ENCODE assay signal across 21 cellular contexts in the genomic region with DNA sequence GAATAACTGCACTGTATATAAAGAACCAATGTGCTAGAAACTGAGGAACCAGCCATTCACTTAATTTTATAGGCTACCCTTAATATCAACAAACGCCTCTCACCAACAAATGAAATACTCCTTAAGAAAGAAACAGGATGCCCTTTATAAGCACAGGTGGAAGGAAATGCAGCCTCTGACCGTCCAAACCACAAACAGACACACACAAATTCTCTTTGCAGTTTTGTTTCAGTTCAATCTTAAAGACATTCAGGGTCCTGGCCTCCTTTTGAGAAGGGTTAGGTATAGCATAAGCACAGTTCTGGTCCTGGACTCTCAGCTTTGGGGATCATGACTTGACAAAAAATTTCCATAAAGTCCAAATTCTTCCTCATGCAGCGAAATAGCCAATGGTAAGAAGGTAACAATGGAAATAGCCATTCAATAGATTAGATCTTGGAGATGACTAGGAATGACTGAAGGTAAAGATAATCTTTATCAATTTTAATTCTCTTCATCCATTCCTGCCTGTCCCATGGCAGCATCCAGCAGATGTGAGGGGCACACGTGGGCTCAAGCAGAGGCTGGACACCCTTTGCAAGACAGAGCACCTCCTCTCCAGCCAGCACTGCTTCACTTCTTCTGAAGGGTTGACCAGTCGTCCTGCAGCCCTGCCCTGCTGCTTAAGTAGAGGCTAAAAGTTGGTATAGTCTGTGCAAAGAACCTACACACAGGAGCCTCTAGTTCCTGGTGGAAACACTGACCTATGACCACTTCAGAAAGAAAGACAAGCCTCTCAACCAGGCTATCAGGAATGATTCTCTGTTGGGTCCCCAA.
DNase-seq lines count a peak whose midpoint lies in the region; ATAC-seq, FAIRE-seq and TF ChIP-seq lines count a peak whose summit lies in the region.
"Had no signal": no experiment of that assay in that cellular context is flagged by ENCODE, and none has a peak within 500 bp of the region (broad histone marks: within the 10 kb centered on the region; RNA-seq: fewer than 3 reads in every experiment).

No MANE protein-coding gene starts in this region.

- 9% methylated on average over 4 of the region's 5 CpGs for WGBS in HepG2 (ENCODE audit: low lambda C conversion rate)
- WGBS in right lobe of liver (ENCODE audit: insufficient coverage, low coverage, low lambda C conversion rate, missing lambda C conversion rate): 53% methylated on average over 5 of the region's 5 CpGs

- H3K9ac ChIP-seq in HepG2 (ENCODE audit: insufficient read depth, low read depth, low read length): no peak overlapping the region

- no peaks in the 10 kb centered on the region for H3K4me1 Mint-ChIP-seq in chondrocyte (ENCODE audit: low read depth)

- no peak for FAIRE-seq in HepG2 (lab: Jason Lieb, UNC)
- FAIRE-seq: A204.1 had no signal

- H3K79me2 ChIP-seq in HepG2 (ENCODE audit: insufficient read depth, low read length): no peaks in the 10 kb centered on the region

- POLR2A ChIA-PET in HepG2 (lab: Yijun Ruan, JAX): no interaction called here

- no peak overlapping the region for H3K4me2 ChIP-seq in HepG2 (ENCODE audit: low read depth, low read length)

- H3K4me3 ChIP-seq in HepG2 (replicated peaks in 1 of 3; ENCODE audit: insufficient read depth in 1 of 3, low read depth in 2 of 3, low read length in 3 of 3) (no peak overlapping the region), right lobe of liver (no peak overlapping the region)

- BruUV-seq in HepG2 (replicated peaks; lab: Mats Ljungman, UMichigan): no TSS peak

- no peaks in the 10 kb centered on the region for H4K20me1 ChIP-seq in HepG2 (ENCODE audit: insufficient read depth, low read length)

- ATAC-seq in HepG2 (no peak), right lobe of liver (no peak), HG02884 (IDR thresholded peaks at IDR 0.05; ENCODE audit: unreplicated experiment) (peak; percentile 62), foreskin keratinocyte (no peak)
- ATAC-seq: HCT116 had no signal

- TF ChIP-seq EP300 in HepG2 (IDR thresholded peaks at IDR 0.05; ENCODE audit: low read depth in 2 of 2, low read length in 2 of 2) (no peak), HepG2 (CRISPR knock-in tag; IDR thresholded peaks at IDR 0.05; ENCODE audit: borderline replicate concordance) (no peak)

- CTCF ChIA-PET in HepG2 (lab: Yijun Ruan, JAX; ENCODE audit: low intra/inter-chr PET ratio, low total read pairs): no interaction called here

- no peaks in the 10 kb centered on the region for H3K9me3 ChIP-seq in HepG2 (ENCODE audit: low read length)
- H3K9me3 ChIP-seq in right lobe of liver: no peaks in the 10 kb centered on the region

- no peak overlapping the region for H3K27ac Mint-ChIP-seq in chondrocyte (ENCODE audit: unreplicated experiment)
- H3K27ac Mint-ChIP-seq: CD4-positive, CD25-positive, alpha-beta regulatory T cell had no signal

- in situ Hi-C loops in HepG2 (cut with HindIII; ENCODE audit: extremely low pct_ligation_motif_present, low pct_unique_long_range_greater_than_20kb): no loop called here

- no peak overlapping the region for H3K4me3 Mint-ChIP-seq in chondrocyte (ENCODE audit: unreplicated experiment)
- H3K4me3 Mint-ChIP-seq: CD4-positive, CD25-positive, alpha-beta regulatory T cell; neural crest cell had no signal

- TF ChIP-seq RAD21 in HepG2 (CRISPR knock-in tag; IDR thresholded peaks at IDR 0.05): no peak

- no peaks in the 10 kb centered on the region for H3K36me3 ChIP-seq in HepG2 (replicated peaks in 1 of 2; ENCODE audit: control insufficient read depth in 1 of 2, insufficient read depth in 2 of 2, low read length in 2 of 2)
- no peaks in the 10 kb centered on the region for H3K36me3 ChIP-seq in right lobe of liver

- H3K27me3 Mint-ChIP-seq in chondrocyte (ENCODE audit: low read depth): peaks cover 4% of the 10 kb centered on the region

- H3K27me3 ChIP-seq in HepG2 (ENCODE audit: control insufficient read depth in 1 of 2, insufficient read depth in 2 of 2, low read length in 2 of 2): no peaks in the 10 kb centered on the region
- no peaks in the 10 kb centered on the region for H3K27me3 ChIP-seq in right lobe of liver
- H3K27me3 ChIP-seq in foreskin keratinocyte: no peaks in the 10 kb centered on the region

- H3K9me3 Mint-ChIP-seq in chondrocyte (ENCODE audit: low read depth): peaks cover 6% of the 10 kb centered on the region

- no peak overlapping the region for H2AFZ ChIP-seq in HepG2 (ENCODE audit: low read length)

- TF ChIP-seq CTCF in HepG2 (CRISPR knock-in tag; IDR thresholded peaks at IDR 0.05): no peak
- TF ChIP-seq CTCF in right lobe of liver (IDR thresholded peaks at IDR 0.05): no peak
- TF ChIP-seq CTCF in chondrocyte (IDR thresholded peaks at IDR 0.05): no peak
- no peak for TF ChIP-seq CTCF in foreskin keratinocyte (conservative IDR thresholded peaks at IDR 0.05)

- no peak for TF ChIP-seq POLR2A in HepG2 (IDR thresholded peaks at IDR 0.05; ENCODE audit: insufficient read depth in 1 of 2, low read depth in 2 of 2, low read length in 2 of 2)
- TF ChIP-seq POLR2A in right lobe of liver (IDR thresholded peaks at IDR 0.05): no peak

- intact Hi-C loops in HepG2 (cut with micrococcal nuclease; ENCODE audit: unreplicated experiment) (no loop called here), right lobe of liver (cut with DNase I) (no loop called here)

- no peak overlapping the region for H3K27ac ChIP-seq in HepG2 (ENCODE audit: extremely low read length, insufficient read depth, low read length)
- no peak overlapping the region for H3K27ac ChIP-seq in right lobe of liver
- H3K27ac ChIP-seq in foreskin keratinocyte: no peak overlapping the region

- H3K36me3 Mint-ChIP-seq in chondrocyte (ENCODE audit: low read depth): no peaks in the 10 kb centered on the region

- DNase-seq in HepG2 (ENCODE audit: low spot score) (no peak), right lobe of liver (no peak), RPMI8226 (peak; percentile 46), KG1 (lab: John Stamatoyannopoulos, UW) (no peak), chondrocyte (ENCODE audit: low spot score) (no peak), GOT3 (lab: John Stamatoyannopoulos, UW) (no peak), foreskin keratinocyte (no peak)
- DNase-seq: activated CD8-positive, alpha-beta memory T cell treated with anti-CD3 and anti-CD28 coated beads, Interleukin-2, amount 50 U/mL, for 4 hours; activated effector memory CD4-positive, alpha-beta T cell treated with anti-CD3 and anti-CD28 coated beads, Interleukin-2, amount 50 U/mL, for 16 hours; amygdala; caudate nucleus; CD4-positive, CD25-positive, alpha-beta regulatory T cell; NCI-H1092 treated with DMSO at 0.1 percent for 48 hours; NCI-H526 treated with DMSO at 0.1 percent for 48 hours; stimulated activated naive CD4-positive, alpha-beta T cell; T-helper 9 cell; trophoblast cell had no signal

- no peaks in the 10 kb centered on the region for H3K4me1 ChIP-seq in HepG2 (ENCODE audit: insufficient read depth, low read length)
- no peaks in the 10 kb centered on the region for H3K4me1 ChIP-seq in right lobe of liver
- H3K4me1 ChIP-seq in foreskin keratinocyte: no peaks in the 10 kb centered on the region

TF ChIP-seq in HepG2, 621 proteins besides CTCF, POLR2A, EP300 and RAD21:
- TF ChIP-seq NPAS2 (CRISPR knock-in tag; IDR thresholded peaks at IDR 0.05; ENCODE audit: borderline replicate concordance): no peak
- TF ChIP-seq NFE2L2 (IDR thresholded peaks at IDR 0.05; ENCODE audit: low read length): peak; percentile 81
- TF ChIP-seq ZSCAN21 (CRISPR knock-in tag; IDR thresholded peaks at IDR 0.05; ENCODE audit: borderline replicate concordance): no peak
- TF ChIP-seq ZNF256 (CRISPR knock-in tag; conservative IDR thresholded peaks at IDR 0.05): no peak
- peak in 1 of 2 experiments; percentile 13; a peak in 1 of 4 replicates for TF ChIP-seq MAFK (conservative IDR thresholded peaks at IDR 0.05 in 1 of 2, IDR thresholded peaks at IDR 0.05 in 1 of 2; ENCODE audit: low read length in 2 of 2)
TF ChIP-seq in HepG2: peak in this region for 2.
